Comparison of ENCODE assay signal across 1 cellular context in genomic region chr12:106301611-106302321, GRCh38.
A peak's percentile ranks its signal among the peaks of the same experiment; 100 is the strongest.
TF ChIP-seq lines count a peak whose summit lies in the region.

No MANE protein-coding gene starts in this region.

TF ChIP-seq in GM12878, 131 proteins besides CTCF, POLR2A, EP300 and RAD21 (continued from another document):
- TF ChIP-seq RELB (IDR thresholded peaks at IDR 0.05; ENCODE audit: low read depth) (peak; percentile 78), BACH1 (IDR thresholded peaks at IDR 0.05; ENCODE audit: borderline replicate concordance) (peak; percentile 84), NR2F1 (conservative IDR thresholded peaks at IDR 0.05) (0 out of 2 replicates have a peak, but pooled peaks have one; percentile 24), SRF (IDR thresholded peaks at IDR 0.05; ENCODE audit: low read depth in 2 of 2, low read length in 2 of 2) (no peak), RELA (IDR thresholded peaks at IDR 0.05; ENCODE audit: borderline replicate concordance, partially characterized antibody) (peak; percentile 44), ZBTB4 (CRISPR knock-in tag; IDR thresholded peaks at IDR 0.05) (no peak), YY1 (IDR thresholded peaks at IDR 0.05; ENCODE audit: low read depth, low read length) (no peak), SKIL (IDR thresholded peaks at IDR 0.05; ENCODE audit: low read depth, poor library complexity, severe bottlenecking) (peak; percentile 16), GATAD2B (conservative IDR thresholded peaks at IDR 0.05; ENCODE audit: low read depth) (peak; percentile 58), EZH2 (IDR thresholded peaks at IDR 0.05; ENCODE audit: borderline replicate concordance, control insufficient read depth, low read depth, low read length) (no peak), STAT3 (IDR thresholded peaks at IDR 0.05; ENCODE audit: low read depth, low read length) (no peak), KDM1A (IDR thresholded peaks at IDR 0.05; ENCODE audit: borderline replicate concordance) (no peak), IKZF2 (IDR thresholded peaks at IDR 0.05) (peak; percentile 76 to 84), SUZ12 (IDR thresholded peaks at IDR 0.05; ENCODE audit: unreplicated experiment) (no peak), IKZF1 (conservative IDR thresholded peaks at IDR 0.05) (peak; percentile 72), NBN (IDR thresholded peaks at IDR 0.05) (peak; percentile 59), ZSCAN29 (IDR thresholded peaks at IDR 0.05) (peak; percentile 98), ATF7 (IDR thresholded peaks at IDR 0.05; ENCODE audit: low read depth) (0 out of 2 replicates have a peak, but pooled peaks have one; percentile 34), CEBPB (IDR thresholded peaks at IDR 0.05; ENCODE audit: borderline replicate concordance in 1 of 2, low read depth in 2 of 2, low read length in 2 of 2) (no peak), MEF2B (IDR thresholded peaks at IDR 0.05; ENCODE audit: partially characterized antibody, poor library complexity, severe bottlenecking) (peak; percentile 87), SMARCA5 (IDR thresholded peaks at IDR 0.05) (peak; percentile 38; the same call in 1 of the 2 replicates), ZNF687 (IDR thresholded peaks at IDR 0.05) (0 out of 2 replicates have a peak, but pooled peaks have one; percentile 30), DPF2 (IDR thresholded peaks at IDR 0.05) (peak; percentile 61), LARP7 (IDR thresholded peaks at IDR 0.05) (0 out of 2 replicates have a peak, but pooled peaks have one; percentile 23), MTA2 (IDR thresholded peaks at IDR 0.05; ENCODE audit: low read depth) (peak; percentile 57), NRF1 (conservative IDR thresholded peaks at IDR 0.05; ENCODE audit: low read depth, low read length) (no peak), IRF4 (IDR thresholded peaks at IDR 0.05; ENCODE audit: low read depth, low read length) (no peak)
TF ChIP-seq in GM12878: peak in this region for 19.
